ENCODE assay signal across 2 cellular contexts in the genomic region with DNA sequence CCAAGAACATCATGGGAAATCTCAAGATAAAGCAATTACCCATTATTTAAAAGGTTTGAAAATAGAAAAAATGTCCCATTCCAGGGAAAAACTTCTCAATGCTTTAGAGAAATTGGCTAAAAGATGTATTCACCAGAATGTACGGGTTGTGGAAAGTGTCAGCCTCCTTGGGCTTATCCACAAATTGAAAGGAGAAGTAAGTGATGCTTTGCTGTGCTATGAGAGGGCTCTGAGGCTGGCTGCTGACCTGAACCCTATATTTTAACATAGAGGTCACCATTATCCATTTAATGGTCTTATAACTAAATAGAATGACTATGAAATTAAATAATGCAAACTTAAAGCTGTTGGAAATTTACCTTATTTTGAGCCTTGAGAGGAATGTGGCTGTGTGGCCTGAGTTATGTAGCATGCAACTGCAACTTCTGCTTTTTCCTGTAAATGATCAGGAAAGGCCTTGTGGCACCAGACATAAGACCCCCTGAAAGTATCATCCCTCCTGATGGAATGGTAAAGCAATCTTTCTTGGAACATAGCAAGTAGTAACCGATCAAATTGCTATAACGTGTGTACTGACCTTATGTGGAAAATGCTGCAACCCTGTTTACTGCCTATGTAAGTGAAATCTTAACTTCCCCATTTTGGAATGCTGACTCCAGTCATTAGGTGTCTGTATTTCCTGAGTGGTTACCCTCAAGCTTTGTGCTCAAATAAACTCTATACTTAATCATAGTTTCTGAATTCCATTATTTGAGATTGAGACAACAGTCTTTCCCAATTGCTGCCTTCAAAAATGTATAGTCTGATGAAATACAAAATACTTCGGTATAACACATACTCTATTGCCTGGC.
TF ChIP-seq lines count a peak whose summit lies in the region.

No MANE protein-coding gene starts in this region.

TF ChIP-seq in IMR-90, 13 proteins besides CTCF, POLR2A, EP300 and RAD21:
- TF ChIP-seq NFE2L2 (IDR thresholded peaks at IDR 0.05; ENCODE audit: low read depth, low read length) (no peak), MAFK (IDR thresholded peaks at IDR 0.05; ENCODE audit: low read depth, low read length) (no peak), MAZ (IDR thresholded peaks at IDR 0.05; ENCODE audit: borderline replicate concordance, low read depth, low read length) (no peak), FOS (IDR thresholded peaks at IDR 0.05; ENCODE audit: low read depth, low read length) (no peak), RCOR1 (IDR thresholded peaks at IDR 0.05; ENCODE audit: insufficient replicate concordance, low read length) (no peak)
- TF ChIP-seq, protein P1, sequence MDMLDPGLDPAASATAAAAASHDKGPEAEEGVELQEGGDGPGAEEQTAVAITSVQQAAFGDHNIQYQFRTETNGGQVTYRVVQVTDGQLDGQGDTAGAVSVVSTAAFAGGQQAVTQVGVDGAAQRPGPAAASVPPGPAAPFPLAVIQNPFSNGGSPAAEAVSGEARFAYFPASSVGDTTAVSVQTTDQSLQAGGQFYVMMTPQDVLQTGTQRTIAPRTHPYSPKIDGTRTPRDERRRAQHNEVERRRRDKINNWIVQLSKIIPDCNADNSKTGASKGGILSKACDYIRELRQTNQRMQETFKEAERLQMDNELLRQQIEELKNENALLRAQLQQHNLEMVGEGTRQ (IDR thresholded peaks at IDR 0.05; ENCODE audit: low read depth, low read length), result no peak

TF ChIP-seq in GM23338, 12 proteins besides CTCF, POLR2A, EP300 and RAD21:
- TF ChIP-seq STAT1 (IDR thresholded peaks at IDR 0.05; ENCODE audit: unreplicated experiment) (no peak), ZNF331 (CRISPR knock-in tag; IDR thresholded peaks at IDR 0.05; ENCODE audit: low read depth) (no peak), EZH2 (IDR thresholded peaks at IDR 0.05; ENCODE audit: low read depth, unreplicated experiment) (no peak), NANOG (IDR thresholded peaks at IDR 0.05; ENCODE audit: borderline replicate concordance) (no peak), EZH2phosphoT487 (IDR thresholded peaks at IDR 0.05; ENCODE audit: unreplicated experiment) (no peak), ZNF114 (CRISPR knock-in tag; IDR thresholded peaks at IDR 0.05) (no peak), POLR2AphosphoS5 (IDR thresholded peaks at IDR 0.05; ENCODE audit: low read depth) (no peak), CREB1 (CRISPR knock-in tag; IDR thresholded peaks at IDR 0.05; ENCODE audit: low read depth) (no peak), JUNB (IDR thresholded peaks at IDR 0.05; ENCODE audit: unreplicated experiment) (no peak)
- TF ChIP-seq, protein P2, sequence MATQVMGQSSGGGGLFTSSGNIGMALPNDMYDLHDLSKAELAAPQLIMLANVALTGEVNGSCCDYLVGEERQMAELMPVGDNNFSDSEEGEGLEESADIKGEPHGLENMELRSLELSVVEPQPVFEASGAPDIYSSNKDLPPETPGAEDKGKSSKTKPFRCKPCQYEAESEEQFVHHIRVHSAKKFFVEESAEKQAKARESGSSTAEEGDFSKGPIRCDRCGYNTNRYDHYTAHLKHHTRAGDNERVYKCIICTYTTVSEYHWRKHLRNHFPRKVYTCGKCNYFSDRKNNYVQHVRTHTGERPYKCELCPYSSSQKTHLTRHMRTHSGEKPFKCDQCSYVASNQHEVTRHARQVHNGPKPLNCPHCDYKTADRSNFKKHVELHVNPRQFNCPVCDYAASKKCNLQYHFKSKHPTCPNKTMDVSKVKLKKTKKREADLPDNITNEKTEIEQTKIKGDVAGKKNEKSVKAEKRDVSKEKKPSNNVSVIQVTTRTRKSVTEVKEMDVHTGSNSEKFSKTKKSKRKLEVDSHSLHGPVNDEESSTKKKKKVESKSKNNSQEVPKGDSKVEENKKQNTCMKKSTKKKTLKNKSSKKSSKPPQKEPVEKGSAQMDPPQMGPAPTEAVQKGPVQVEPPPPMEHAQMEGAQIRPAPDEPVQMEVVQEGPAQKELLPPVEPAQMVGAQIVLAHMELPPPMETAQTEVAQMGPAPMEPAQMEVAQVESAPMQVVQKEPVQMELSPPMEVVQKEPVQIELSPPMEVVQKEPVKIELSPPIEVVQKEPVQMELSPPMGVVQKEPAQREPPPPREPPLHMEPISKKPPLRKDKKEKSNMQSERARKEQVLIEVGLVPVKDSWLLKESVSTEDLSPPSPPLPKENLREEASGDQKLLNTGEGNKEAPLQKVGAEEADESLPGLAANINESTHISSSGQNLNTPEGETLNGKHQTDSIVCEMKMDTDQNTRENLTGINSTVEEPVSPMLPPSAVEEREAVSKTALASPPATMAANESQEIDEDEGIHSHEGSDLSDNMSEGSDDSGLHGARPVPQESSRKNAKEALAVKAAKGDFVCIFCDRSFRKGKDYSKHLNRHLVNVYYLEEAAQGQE (IDR thresholded peaks at IDR 0.05; ENCODE audit: unreplicated experiment), result no peak
- TF ChIP-seq, protein P3, sequence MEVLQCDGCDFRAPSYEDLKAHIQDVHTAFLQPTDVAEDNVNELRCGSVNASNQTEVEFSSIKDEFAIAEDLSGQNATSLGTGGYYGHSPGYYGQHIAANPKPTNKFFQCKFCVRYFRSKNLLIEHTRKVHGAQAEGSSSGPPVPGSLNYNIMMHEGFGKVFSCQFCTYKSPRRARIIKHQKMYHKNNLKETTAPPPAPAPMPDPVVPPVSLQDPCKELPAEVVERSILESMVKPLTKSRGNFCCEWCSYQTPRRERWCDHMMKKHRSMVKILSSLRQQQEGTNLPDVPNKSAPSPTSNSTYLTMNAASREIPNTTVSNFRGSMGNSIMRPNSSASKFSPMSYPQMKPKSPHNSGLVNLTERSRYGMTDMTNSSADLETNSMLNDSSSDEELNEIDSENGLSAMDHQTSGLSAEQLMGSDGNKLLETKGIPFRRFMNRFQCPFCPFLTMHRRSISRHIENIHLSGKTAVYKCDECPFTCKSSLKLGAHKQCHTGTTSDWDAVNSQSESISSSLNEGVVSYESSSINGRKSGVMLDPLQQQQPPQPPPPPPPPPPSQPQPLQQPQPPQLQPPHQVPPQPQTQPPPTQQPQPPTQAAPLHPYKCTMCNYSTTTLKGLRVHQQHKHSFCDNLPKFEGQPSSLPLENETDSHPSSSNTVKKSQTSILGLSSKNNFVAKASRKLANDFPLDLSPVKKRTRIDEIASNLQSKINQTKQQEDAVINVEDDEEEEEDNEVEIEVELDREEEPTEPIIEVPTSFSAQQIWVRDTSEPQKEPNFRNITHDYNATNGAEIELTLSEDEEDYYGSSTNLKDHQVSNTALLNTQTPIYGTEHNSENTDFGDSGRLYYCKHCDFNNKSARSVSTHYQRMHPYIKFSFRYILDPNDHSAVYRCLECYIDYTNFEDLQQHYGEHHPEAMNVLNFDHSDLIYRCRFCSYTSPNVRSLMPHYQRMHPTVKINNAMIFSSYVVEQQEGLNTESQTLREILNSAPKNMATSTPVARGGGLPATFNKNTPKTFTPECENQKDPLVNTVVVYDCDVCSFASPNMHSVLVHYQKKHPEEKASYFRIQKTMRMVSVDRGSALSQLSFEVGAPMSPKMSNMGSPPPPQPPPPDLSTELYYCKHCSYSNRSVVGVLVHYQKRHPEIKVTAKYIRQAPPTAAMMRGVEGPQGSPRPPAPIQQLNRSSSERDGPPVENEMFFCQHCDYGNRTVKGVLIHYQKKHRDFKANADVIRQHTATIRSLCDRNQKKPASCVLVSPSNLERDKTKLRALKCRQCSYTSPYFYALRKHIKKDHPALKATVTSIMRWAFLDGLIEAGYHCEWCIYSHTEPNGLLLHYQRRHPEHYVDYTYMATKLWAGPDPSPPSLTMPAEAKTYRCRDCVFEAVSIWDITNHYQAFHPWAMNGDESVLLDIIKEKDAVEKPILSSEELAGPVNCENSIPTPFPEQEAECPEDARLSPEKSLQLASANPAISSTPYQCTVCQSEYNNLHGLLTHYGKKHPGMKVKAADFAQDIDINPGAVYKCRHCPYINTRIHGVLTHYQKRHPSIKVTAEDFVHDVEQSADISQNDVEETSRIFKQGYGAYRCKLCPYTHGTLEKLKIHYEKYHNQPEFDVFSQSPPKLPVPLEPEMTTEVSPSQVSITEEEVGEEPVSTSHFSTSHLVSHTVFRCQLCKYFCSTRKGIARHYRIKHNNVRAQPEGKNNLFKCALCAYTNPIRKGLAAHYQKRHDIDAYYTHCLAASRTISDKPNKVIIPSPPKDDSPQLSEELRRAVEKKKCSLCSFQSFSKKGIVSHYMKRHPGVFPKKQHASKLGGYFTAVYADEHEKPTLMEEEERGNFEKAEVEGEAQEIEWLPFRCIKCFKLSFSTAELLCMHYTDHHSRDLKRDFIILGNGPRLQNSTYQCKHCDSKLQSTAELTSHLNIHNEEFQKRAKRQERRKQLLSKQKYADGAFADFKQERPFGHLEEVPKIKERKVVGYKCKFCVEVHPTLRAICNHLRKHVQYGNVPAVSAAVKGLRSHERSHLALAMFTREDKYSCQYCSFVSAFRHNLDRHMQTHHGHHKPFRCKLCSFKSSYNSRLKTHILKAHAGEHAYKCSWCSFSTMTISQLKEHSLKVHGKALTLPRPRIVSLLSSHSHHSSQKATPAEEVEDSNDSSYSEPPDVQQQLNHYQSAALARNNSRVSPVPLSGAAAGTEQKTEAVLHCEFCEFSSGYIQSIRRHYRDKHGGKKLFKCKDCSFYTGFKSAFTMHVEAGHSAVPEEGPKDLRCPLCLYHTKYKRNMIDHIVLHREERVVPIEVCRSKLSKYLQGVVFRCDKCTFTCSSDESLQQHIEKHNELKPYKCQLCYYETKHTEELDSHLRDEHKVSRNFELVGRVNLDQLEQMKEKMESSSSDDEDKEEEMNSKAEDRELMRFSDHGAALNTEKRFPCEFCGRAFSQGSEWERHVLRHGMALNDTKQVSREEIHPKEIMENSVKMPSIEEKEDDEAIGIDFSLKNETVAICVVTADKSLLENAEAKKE (CRISPR knock-in tag; IDR thresholded peaks at IDR 0.05), result no peak
- TF ChIP-seq, protein P4, sequence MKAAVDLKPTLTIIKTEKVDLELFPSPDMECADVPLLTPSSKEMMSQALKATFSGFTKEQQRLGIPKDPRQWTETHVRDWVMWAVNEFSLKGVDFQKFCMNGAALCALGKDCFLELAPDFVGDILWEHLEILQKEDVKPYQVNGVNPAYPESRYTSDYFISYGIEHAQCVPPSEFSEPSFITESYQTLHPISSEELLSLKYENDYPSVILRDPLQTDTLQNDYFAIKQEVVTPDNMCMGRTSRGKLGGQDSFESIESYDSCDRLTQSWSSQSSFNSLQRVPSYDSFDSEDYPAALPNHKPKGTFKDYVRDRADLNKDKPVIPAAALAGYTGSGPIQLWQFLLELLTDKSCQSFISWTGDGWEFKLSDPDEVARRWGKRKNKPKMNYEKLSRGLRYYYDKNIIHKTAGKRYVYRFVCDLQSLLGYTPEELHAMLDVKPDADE (IDR thresholded peaks at IDR 0.05), result no peak
